8 cellular contexts compared by ENCODE assay signal in genomic region chr2:60794271-60794863, GRCh38.
DNase-seq lines count a peak whose midpoint lies in the region; ATAC-seq, FAIRE-seq and TF ChIP-seq lines count a peak whose summit lies in the region.

No MANE protein-coding gene starts in this region.

- peak; percentile 23 for FAIRE-seq in H54 (lab: Jason Lieb, UNC)

- DNase-seq in AG20443 (ENCODE audit: low spot score) (peak; percentile 37), H54 (ENCODE audit: insufficient read length, low spot score) (no peak), SW480 (ENCODE audit: low spot score) (peak; percentile 39), hepatic stellate cell (ENCODE audit: low spot score) (peak; percentile 22), coronary artery (ENCODE audit: low spot score) (no peak), ecto neural progenitor cell (ENCODE audit: low spot score) (no peak), COLO668 (lab: John Stamatoyannopoulos, UW; ENCODE audit: unreplicated experiment) (no peak)

- no peak for ATAC-seq in activated CD4-positive, CD25-positive, alpha-beta regulatory T cell treated with anti-CD3 and anti-CD28 coated beads, Interleukin-2, amount 50 U/mL, for 24 hours

- TF ChIP-seq POLR2A in H54 (IDR thresholded peaks at IDR 0.05; ENCODE audit: low read depth, low read length): no peak

- H3K4me3 ChIP-seq in coronary artery: no peak overlapping the region

- no peak for TF ChIP-seq CTCF in coronary artery (IDR thresholded peaks at IDR 0.05)

- no peak overlapping the region for H3K27ac ChIP-seq in coronary artery

Comparison
In these comparisons a context has a peak if more than half of its experiments do, and no peak if none do; other contexts are left out.
1. DNase-seq: peak in AG20443 (single experiment), SW480 (single experiment) and hepatic stellate cell (single experiment); none in H54 (single experiment), coronary artery (single experiment), ecto neural progenitor cell (single experiment) and COLO668 (single experiment).